In genomic region chr7:144545330-144545729, GRCh38 we compare ENCODE assay signal across 29 cellular contexts.
"Had no signal": no experiment of that assay in that cellular context is flagged by ENCODE, and none has a peak within 500 bp of the region (broad histone marks: within the 10 kb centered on the region; RNA-seq: fewer than 3 reads in every experiment).

No MANE protein-coding gene starts in this region.

- FAIRE-seq: bronchial epithelial cell, TTC549 had no signal

- DNase-seq: activated B cell treated with CpG ODN at 0.5 μM for 24 hours; activated CD4-positive, alpha-beta memory T cell treated with anti-CD3 and anti-CD28 coated beads for 36 hours; activated CD4-positive, alpha-beta T cell treated with anti-CD3 and anti-CD28 coated beads for 4 hours; activated CD4-positive, alpha-beta T cell treated with anti-CD3 and anti-CD28 coated beads, Interleukin-2, amount 10 ng/mL, durations not matched to agents 24 days and 14 days; activated CD4-positive, alpha-beta T cell treated with anti-CD3 and anti-CD28 coated beads, Interleukin-2, amount 50 U/mL, for 1 hour; activated CD4-positive, alpha-beta T cell treated with anti-CD3 and anti-CD28 coated beads, Interleukin-2, amount 50 U/mL, for 4 hours; activated CD4-positive, CD25-positive, alpha-beta regulatory T cell treated with anti-CD3 and anti-CD28 coated beads, Interleukin-2, amount 50 U/mL, for 72 hours; activated CD8-positive, alpha-beta memory T cell treated with anti-CD3 and anti-CD28 coated beads, Interleukin-2, amount 50 U/mL, for 4 hours; activated CD8-positive, alpha-beta T cell treated with anti-CD3 and anti-CD28 coated beads for 36 hours; activated effector memory CD4-positive, alpha-beta T cell treated with anti-CD3 and anti-CD28 coated beads, Interleukin-2, amount 50 U/mL, for 16 hours; activated gamma-delta T cell treated with Interleukin-2 at 50 U/mL for 16 hours; activated naive CD4-positive, alpha-beta T cell; activated naive CD4-positive, alpha-beta T cell treated with anti-CD3 and anti-CD28 coated beads for 36 hours; activated naive CD4-positive, alpha-beta T cell treated with anti-CD3 and anti-CD28 coated beads, Interleukin-2, amount 50 U/mL, for 16 hours; activated naive CD8-positive, alpha-beta T cell treated with anti-CD3 and anti-CD28 coated beads for 36 hours; activated T-cell treated with anti-CD3 and anti-CD28 coated beads for 4 hours; activated T-cell treated with anti-CD3 and anti-CD28 coated beads, Interleukin-2, amount 50 U/mL, for 1 hour; activated T-cell treated with anti-CD3 and anti-CD28 coated beads, Interleukin-2, amount 50 U/mL, for 4 hours; activated T-cell treated with anti-CD3 and anti-CD28 coated beads, Interleukin-2, amount 50 U/mL, for 72 hours; adrenal gland; amygdala; anterior cingulate cortex; caudate nucleus; cerebellar nuclear complex; T-helper 9 cell had no signal

- ATAC-seq: activated CD8-positive, alpha-beta T cell treated with anti-CD3 and anti-CD28 coated beads for 36 hours; activated naive CD4-positive, alpha-beta T cell treated with anti-CD3 and anti-CD28 coated beads, Interleukin-2, amount 50 U/mL, for 72 hours; activated T-cell treated with anti-CD3 and anti-CD28 coated beads, Interleukin-2, amount 50 U/mL, for 4 hours; activated T-cell treated with anti-CD3 and anti-CD28 coated beads, Interleukin-2, amount 50 U/mL, for 72 hours; activated T-helper 17 cell treated with anti-CD3 and anti-CD28 coated beads, Interleukin-2, amount 50 U/mL, for 72 hours had no signal
